8 cellular contexts compared by ENCODE assay signal in the genomic region with DNA sequence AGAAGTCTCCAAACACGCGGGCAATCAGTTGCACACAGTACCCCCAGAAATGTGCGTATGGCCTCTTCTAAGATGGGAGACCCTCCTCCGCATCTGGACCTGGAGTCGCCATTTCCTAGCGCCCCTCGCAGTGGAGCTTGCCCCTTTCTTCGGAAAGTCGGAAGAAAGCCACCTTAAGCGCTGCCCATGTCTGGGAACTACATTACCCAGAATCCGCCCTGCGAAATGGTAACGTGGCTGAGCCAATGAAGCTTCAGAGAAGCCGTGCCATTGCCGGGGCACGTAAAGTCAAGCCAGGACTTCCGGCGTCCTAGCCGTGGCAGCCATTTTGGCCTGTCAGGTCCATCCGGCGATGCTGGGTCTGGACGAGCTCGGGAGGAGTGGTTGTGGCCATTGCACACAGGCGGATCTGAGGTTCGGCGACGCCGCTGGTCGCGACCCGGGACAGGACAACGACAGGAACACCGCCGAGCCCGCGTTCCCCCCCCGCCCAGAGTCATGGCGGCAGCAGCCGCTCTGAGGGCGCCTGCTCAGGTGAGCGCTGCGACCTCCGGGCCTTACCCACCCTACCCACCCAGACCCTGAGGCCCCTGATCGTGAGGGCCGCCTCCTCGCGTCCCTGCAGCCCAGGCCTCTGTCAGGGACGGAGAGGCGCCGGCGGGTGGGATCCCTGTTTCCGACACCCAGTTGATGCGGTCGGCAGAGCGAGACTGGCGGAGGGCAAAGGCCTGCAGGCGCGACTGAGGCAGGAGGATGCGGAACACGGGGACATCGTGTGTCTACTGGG. TPM values are rescaled to one million over a fixed set of nuclear protein-coding genes. Genes with fewer than 3 reads are reported as not detected.
A peak's percentile ranks its signal among the peaks of the same experiment; 100 is the strongest.
DNase-seq lines count a peak whose midpoint lies in the region; ATAC-seq lines count a peak whose summit lies in the region.

A gene (plus strand): TSS at position 332 of the 787 bp plus-strand sequence. CDS start 167 bp downstream, at position 499.

- peaks cover 38% of the 10 kb centered on the region for H3K4me1 Mint-ChIP-seq in activated CD8-positive, alpha-beta memory T cell treated with anti-CD3 and anti-CD28 coated beads, Interleukin-2, amount 10 ng/mL, durations not matched to agents 7 days and 5 days

- in situ Hi-C loops in endometrial microvascular endothelial cells (cut with HindIII; ENCODE audit: inconsistent ontology term, low pct_unique_long_range_greater_than_20kb, low sequenced_read_pairs): no loop called here

- WGBS in mesodermal cell (ENCODE audit: insufficient coverage in 2 of 2), 2 experiments: 6 to 13% methylated on average over 30 to 36 of the region's 61 CpGs

- no peaks in the 10 kb centered on the region for H3K27me3 ChIP-seq in NT2/D1 (ENCODE audit: insufficient read depth, insufficient read length)

- ATAC-seq in GM19395 (IDR thresholded peaks at IDR 0.05; ENCODE audit: unreplicated experiment) (peak; percentile 99), HG03565 (IDR thresholded peaks at IDR 0.05; ENCODE audit: unreplicated experiment) (peak; percentile 95)
- ATAC-seq in activated CD8-positive, alpha-beta memory T cell treated with anti-CD3 and anti-CD28 coated beads, Interleukin-2, amount 10 ng/mL, durations not matched to agents 7 days and 5 days: peak; percentile 99

- peaks cover 20% of the 10 kb centered on the region for H3K9me3 Mint-ChIP-seq in activated CD8-positive, alpha-beta memory T cell treated with anti-CD3 and anti-CD28 coated beads, Interleukin-2, amount 10 ng/mL, durations not matched to agents 7 days and 5 days (ENCODE audit: low read depth)

- DNase-seq in CD1c-positive myeloid dendritic cell (ENCODE audit: extremely low spot score) (peak; percentile 96), NT2/D1 (ENCODE audit: low read depth, low spot score) (peak; percentile 85)
- peak; percentile 94 for DNase-seq in activated CD8-positive, alpha-beta memory T cell treated with anti-CD3 and anti-CD28 coated beads, Interleukin-2, amount 10 ng/mL, durations not matched to agents 7 days and 5 days
- peak; percentile 64 for DNase-seq in stimulated activated CD8-positive, alpha-beta memory T cell treated with anti-CD3 and anti-CD28 coated beads, Interleukin-15, amount 100 ng/mL, for 24 hours (ENCODE audit: low read depth)

- peak within 1 kb of the TSS; percentile 91 for H3K4me3 Mint-ChIP-seq in activated CD8-positive, alpha-beta memory T cell treated with anti-CD3 and anti-CD28 coated beads, Interleukin-2, amount 10 ng/mL, durations not matched to agents 7 days and 5 days

- H3K27me3 Mint-ChIP-seq in activated CD8-positive, alpha-beta memory T cell treated with anti-CD3 and anti-CD28 coated beads, Interleukin-2, amount 10 ng/mL, durations not matched to agents 7 days and 5 days: no peaks in the 10 kb centered on the region

- no peaks in the 10 kb centered on the region for H3K9me3 ChIP-seq in NT2/D1 (ENCODE audit: insufficient read depth, low read length)
- no peaks in the 10 kb centered on the region for H3K9me3 ChIP-seq in mesodermal cell (ENCODE audit: control insufficient read depth, low read length)

- peaks cover 57% of the 10 kb centered on the region for H3K36me3 Mint-ChIP-seq in activated CD8-positive, alpha-beta memory T cell treated with anti-CD3 and anti-CD28 coated beads, Interleukin-2, amount 10 ng/mL, durations not matched to agents 7 days and 5 days

- peak within 1 kb of the TSS; percentile 88 for H3K9ac ChIP-seq in NT2/D1 (ENCODE audit: insufficient read length, low read depth)

- no peaks in the 10 kb centered on the region for H3K4me1 ChIP-seq in NT2/D1 (ENCODE audit: insufficient read depth, insufficient read length)
- no peaks in the 10 kb centered on the region for H3K4me1 ChIP-seq in mesodermal cell (ENCODE audit: control insufficient read depth, insufficient read depth, low read length, poor library complexity, severe bottlenecking)

- CTCF ChIA-PET in activated CD8-positive, alpha-beta memory T cell treated with anti-CD3 and anti-CD28 coated beads, Interleukin-2, amount 10 ng/mL, durations not matched to agents 7 days and 5 days (lab: Charles Lee): interaction anchor here (0.6 to 1.5 kb wide), 7 partner anchors 11 to 660 kb away, joined by 3 to 8 read pairs (median 3); a partner anchor contains a TSS

- peak within 1 kb of the TSS; percentile 97 for H3K27ac Mint-ChIP-seq in activated CD8-positive, alpha-beta memory T cell treated with anti-CD3 and anti-CD28 coated beads, Interleukin-2, amount 10 ng/mL, durations not matched to agents 7 days and 5 days

- no peak within 1 kb of the TSS for H3K27ac ChIP-seq in mesodermal cell (ENCODE audit: low read depth, low read length, severe bottlenecking)

- H3K4me3 ChIP-seq in NT2/D1 (ENCODE audit: insufficient read length, low read depth): peak within 1 kb of the TSS; percentile 82
- peak within 1 kb of the TSS; percentile 58 for H3K4me3 ChIP-seq in mesodermal cell (ENCODE audit: extremely low read depth, insufficient read depth, low read length, poor library complexity, severe bottlenecking)

- peaks cover 26% of the 10 kb centered on the region for H3K36me3 ChIP-seq in NT2/D1 (ENCODE audit: insufficient read depth, insufficient read length, low read length)
- H3K36me3 ChIP-seq in mesodermal cell (ENCODE audit: control insufficient read depth, insufficient read depth, low read length): peaks cover 34% of the 10 kb centered on the region

RNA-seq across cellular contexts. Expression of the gene that starts here (rescaled TPM):
- total RNA-seq in activated CD8-positive, alpha-beta memory T cell treated with anti-CD3 and anti-CD28 coated beads, Interleukin-2, amount 10 ng/mL, durations not matched to agents 7 days and 5 days: 10 to 100 TPM; 20.4 to 23.0 TPM
- total RNA-seq in endometrial microvascular endothelial cells (ENCODE audit: inconsistent ontology term): 11.5 TPM
- polyA plus RNA-seq in mesodermal cell (2013, experiment 1 of 2): 6.0 TPM
- 5.3 TPM for polyA plus RNA-seq in mesodermal cell (2013, experiment 2 of 2)
